Comparison of ENCODE assay signal across 1 cellular context in the genomic region with DNA sequence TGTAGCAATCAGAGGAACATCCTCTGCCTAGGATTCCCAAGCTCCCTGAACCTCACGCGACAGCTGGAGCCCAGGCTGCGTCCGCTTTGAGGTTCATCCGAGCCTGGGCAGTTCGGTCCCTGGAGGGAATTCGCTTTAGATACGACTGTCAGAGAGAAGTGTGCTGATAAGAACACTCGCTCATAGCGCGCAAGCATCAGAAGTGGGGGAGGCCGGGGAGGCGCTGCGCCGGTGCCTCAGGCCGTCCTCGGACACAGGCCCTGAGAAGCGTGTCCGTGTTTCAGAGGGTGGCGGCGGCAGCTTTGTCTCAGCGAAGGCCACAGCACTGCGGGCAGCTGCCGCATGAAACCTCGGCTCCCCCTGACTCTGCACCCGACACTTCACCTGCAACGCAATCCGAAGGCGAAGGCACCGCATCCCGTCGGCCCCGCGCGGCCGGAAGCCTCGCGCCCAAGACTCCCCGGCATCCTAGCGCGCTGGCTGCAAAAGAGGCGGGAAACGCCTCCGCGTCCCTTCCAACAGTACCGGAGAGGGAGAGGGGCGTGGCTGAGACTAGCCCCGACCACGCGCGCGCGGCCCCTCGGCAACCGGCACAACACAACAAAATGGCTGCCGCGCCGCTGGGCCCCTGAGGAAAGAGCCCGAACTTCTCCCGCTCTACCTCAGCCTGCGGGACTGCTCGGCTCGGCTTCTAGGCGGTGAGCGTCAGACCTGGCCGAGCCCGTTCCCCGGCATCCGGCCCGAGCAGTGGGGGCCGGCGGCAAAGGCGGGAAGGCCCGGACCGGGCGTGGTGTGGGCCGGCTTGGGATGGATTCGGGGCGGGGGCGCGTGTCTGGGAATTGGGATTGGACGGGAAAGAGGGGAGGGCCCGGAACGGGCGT.
TF ChIP-seq lines count a peak whose summit lies in the region.

A gene with protein sequence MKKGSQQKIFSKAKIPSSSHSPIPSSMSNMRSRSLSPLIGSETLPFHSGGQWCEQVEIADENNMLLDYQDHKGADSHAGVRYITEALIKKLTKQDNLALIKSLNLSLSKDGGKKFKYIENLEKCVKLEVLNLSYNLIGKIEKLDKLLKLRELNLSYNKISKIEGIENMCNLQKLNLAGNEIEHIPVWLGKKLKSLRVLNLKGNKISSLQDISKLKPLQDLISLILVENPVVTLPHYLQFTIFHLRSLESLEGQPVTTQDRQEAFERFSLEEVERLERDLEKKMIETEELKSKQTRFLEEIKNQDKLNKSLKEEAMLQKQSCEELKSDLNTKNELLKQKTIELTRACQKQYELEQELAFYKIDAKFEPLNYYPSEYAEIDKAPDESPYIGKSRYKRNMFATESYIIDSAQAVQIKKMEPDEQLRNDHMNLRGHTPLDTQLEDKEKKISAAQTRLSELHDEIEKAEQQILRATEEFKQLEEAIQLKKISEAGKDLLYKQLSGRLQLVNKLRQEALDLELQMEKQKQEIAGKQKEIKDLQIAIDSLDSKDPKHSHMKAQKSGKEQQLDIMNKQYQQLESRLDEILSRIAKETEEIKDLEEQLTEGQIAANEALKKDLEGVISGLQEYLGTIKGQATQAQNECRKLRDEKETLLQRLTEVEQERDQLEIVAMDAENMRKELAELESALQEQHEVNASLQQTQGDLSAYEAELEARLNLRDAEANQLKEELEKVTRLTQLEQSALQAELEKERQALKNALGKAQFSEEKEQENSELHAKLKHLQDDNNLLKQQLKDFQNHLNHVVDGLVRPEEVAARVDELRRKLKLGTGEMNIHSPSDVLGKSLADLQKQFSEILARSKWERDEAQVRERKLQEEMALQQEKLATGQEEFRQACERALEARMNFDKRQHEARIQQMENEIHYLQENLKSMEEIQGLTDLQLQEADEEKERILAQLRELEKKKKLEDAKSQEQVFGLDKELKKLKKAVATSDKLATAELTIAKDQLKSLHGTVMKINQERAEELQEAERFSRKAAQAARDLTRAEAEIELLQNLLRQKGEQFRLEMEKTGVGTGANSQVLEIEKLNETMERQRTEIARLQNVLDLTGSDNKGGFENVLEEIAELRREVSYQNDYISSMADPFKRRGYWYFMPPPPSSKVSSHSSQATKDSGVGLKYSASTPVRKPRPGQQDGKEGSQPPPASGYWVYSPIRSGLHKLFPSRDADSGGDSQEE (N-terminal part only) (plus strand): TSS at position 586 of the 881 bp plus-strand sequence. CDS start 13,372 bp downstream, outside the sequence.

TF ChIP-seq in HepG2, 621 proteins besides CTCF, POLR2A, EP300 and RAD21 (continued from another document and continues in another):
- TF ChIP-seq, protein P1, sequence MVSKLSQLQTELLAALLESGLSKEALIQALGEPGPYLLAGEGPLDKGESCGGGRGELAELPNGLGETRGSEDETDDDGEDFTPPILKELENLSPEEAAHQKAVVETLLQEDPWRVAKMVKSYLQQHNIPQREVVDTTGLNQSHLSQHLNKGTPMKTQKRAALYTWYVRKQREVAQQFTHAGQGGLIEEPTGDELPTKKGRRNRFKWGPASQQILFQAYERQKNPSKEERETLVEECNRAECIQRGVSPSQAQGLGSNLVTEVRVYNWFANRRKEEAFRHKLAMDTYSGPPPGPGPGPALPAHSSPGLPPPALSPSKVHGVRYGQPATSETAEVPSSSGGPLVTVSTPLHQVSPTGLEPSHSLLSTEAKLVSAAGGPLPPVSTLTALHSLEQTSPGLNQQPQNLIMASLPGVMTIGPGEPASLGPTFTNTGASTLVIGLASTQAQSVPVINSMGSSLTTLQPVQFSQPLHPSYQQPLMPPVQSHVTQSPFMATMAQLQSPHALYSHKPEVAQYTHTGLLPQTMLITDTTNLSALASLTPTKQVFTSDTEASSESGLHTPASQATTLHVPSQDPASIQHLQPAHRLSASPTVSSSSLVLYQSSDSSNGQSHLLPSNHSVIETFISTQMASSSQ (IDR thresholded peaks at IDR 0.05; ENCODE audit: low read depth) = no peak
- TF ChIP-seq, protein P1 (CRISPR knock-in tag; IDR thresholded peaks at IDR 0.05; ENCODE audit: borderline replicate concordance) = peak; percentile 83
- TF ChIP-seq YY1 (IDR thresholded peaks at IDR 0.05; ENCODE audit: insufficient read depth, insufficient replicate concordance, low read depth, low read length) (peak; percentile 94), ZNF850 (CRISPR knock-in tag; conservative IDR thresholded peaks at IDR 0.05) (0 out of 2 replicates have a peak, but pooled peaks have one; percentile 31), ZNF776 (CRISPR knock-in tag; IDR thresholded peaks at IDR 0.05) (peak; percentile 96), ZNF451 (CRISPR knock-in tag; IDR thresholded peaks at IDR 0.05) (peak; percentile 93), SP1 (IDR thresholded peaks at IDR 0.05) (no peak), SP1 (CRISPR knock-in tag; IDR thresholded peaks at IDR 0.05) (peak; percentile 89), ZNF644 (CRISPR knock-in tag; IDR thresholded peaks at IDR 0.05; ENCODE audit: low read depth) (no peak), POLR2AphosphoS5 (IDR thresholded peaks at IDR 0.05; ENCODE audit: low read depth, low read length) (peak; percentile 49; the same call in 1 of the 2 replicates), ZBTB20 (CRISPR knock-in tag; IDR thresholded peaks at IDR 0.05; ENCODE audit: borderline replicate concordance, low read depth) (peak; percentile 88; the same call in 1 of the 2 replicates), ZNF773 (CRISPR knock-in tag; IDR thresholded peaks at IDR 0.05; ENCODE audit: borderline replicate concordance) (peak; percentile 86; the same call in 1 of the 2 replicates), RFX5 (IDR thresholded peaks at IDR 0.05; ENCODE audit: low read depth, low read length) (no peak), KMT2A (CRISPR knock-in tag; IDR thresholded peaks at IDR 0.05) (peak; percentile 87; the same call in 1 of the 2 replicates), CBFB (CRISPR knock-in tag; IDR thresholded peaks at IDR 0.05) (peak; percentile 54; the same call in 1 of the 2 replicates), TBX2 (CRISPR knock-in tag; IDR thresholded peaks at IDR 0.05; ENCODE audit: borderline replicate concordance) (peak; percentile 96), ZNF10 (CRISPR knock-in tag; IDR thresholded peaks at IDR 0.05; ENCODE audit: borderline replicate concordance, low read depth) (no peak), FOSL2 (CRISPR knock-in tag; IDR thresholded peaks at IDR 0.05) (peak; percentile 31; the same call in 1 of the 2 replicates), HMG20B (CRISPR knock-in tag; conservative IDR thresholded peaks at IDR 0.05) (no peak), CEBPB (IDR thresholded peaks at IDR 0.05; ENCODE audit: borderline replicate concordance, low read depth, low read length) (no peak), NPAS2 (CRISPR knock-in tag; IDR thresholded peaks at IDR 0.05; ENCODE audit: borderline replicate concordance) (0 out of 2 replicates have a peak, but pooled peaks have one; percentile 15), ZNF83 (CRISPR knock-in tag; IDR thresholded peaks at IDR 0.05; ENCODE audit: borderline replicate concordance) (peak; percentile 77; the same call in 1 of the 2 replicates), HMGA1 (CRISPR knock-in tag; conservative IDR thresholded peaks at IDR 0.05) (no peak)
- TF ChIP-seq, protein P2, sequence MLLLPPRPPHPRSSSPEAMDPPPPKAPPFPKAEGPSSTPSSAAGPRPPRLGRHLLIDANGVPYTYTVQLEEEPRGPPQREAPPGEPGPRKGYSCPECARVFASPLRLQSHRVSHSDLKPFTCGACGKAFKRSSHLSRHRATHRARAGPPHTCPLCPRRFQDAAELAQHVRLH (CRISPR knock-in tag; IDR thresholded peaks at IDR 0.05; ENCODE audit: borderline replicate concordance, low read depth) = peak; percentile 72; the same call in 1 of the 2 replicates
- TF ChIP-seq, protein P3, sequence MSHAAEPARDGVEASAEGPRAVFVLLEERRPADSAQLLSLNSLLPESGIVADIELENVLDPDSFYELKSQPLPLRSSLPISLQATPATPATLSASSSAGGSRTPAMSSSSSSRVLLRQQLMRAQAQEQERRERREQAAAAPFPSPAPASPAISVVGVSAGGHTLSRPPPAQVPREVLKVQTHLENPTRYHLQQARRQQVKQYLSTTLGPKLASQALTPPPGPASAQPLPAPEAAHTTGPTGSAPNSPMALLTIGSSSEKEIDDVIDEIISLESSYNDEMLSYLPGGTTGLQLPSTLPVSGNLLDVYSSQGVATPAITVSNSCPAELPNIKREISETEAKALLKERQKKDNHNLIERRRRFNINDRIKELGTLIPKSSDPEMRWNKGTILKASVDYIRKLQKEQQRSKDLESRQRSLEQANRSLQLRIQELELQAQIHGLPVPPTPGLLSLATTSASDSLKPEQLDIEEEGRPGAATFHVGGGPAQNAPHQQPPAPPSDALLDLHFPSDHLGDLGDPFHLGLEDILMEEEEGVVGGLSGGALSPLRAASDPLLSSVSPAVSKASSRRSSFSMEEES (CRISPR knock-in tag; IDR thresholded peaks at IDR 0.05) = peak; percentile 75
- TF ChIP-seq, protein P4, sequence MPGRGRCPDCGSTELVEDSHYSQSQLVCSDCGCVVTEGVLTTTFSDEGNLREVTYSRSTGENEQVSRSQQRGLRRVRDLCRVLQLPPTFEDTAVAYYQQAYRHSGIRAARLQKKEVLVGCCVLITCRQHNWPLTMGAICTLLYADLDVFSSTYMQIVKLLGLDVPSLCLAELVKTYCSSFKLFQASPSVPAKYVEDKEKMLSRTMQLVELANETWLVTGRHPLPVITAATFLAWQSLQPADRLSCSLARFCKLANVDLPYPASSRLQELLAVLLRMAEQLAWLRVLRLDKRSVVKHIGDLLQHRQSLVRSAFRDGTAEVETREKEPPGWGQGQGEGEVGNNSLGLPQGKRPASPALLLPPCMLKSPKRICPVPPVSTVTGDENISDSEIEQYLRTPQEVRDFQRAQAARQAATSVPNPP (CRISPR knock-in tag; IDR thresholded peaks at IDR 0.05) = peak; percentile 91
- TF ChIP-seq, protein P5, sequence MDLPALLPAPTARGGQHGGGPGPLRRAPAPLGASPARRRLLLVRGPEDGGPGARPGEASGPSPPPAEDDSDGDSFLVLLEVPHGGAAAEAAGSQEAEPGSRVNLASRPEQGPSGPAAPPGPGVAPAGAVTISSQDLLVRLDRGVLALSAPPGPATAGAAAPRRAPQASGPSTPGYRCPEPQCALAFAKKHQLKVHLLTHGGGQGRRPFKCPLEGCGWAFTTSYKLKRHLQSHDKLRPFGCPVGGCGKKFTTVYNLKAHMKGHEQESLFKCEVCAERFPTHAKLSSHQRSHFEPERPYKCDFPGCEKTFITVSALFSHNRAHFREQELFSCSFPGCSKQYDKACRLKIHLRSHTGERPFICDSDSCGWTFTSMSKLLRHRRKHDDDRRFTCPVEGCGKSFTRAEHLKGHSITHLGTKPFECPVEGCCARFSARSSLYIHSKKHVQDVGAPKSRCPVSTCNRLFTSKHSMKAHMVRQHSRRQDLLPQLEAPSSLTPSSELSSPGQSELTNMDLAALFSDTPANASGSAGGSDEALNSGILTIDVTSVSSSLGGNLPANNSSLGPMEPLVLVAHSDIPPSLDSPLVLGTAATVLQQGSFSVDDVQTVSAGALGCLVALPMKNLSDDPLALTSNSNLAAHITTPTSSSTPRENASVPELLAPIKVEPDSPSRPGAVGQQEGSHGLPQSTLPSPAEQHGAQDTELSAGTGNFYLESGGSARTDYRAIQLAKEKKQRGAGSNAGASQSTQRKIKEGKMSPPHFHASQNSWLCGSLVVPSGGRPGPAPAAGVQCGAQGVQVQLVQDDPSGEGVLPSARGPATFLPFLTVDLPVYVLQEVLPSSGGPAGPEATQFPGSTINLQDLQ (CRISPR knock-in tag; IDR thresholded peaks at IDR 0.05) = peak; percentile 95
- TF ChIP-seq, protein P6, sequence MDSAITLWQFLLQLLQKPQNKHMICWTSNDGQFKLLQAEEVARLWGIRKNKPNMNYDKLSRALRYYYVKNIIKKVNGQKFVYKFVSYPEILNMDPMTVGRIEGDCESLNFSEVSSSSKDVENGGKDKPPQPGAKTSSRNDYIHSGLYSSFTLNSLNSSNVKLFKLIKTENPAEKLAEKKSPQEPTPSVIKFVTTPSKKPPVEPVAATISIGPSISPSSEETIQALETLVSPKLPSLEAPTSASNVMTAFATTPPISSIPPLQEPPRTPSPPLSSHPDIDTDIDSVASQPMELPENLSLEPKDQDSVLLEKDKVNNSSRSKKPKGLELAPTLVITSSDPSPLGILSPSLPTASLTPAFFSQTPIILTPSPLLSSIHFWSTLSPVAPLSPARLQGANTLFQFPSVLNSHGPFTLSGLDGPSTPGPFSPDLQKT (CRISPR knock-in tag; IDR thresholded peaks at IDR 0.05; ENCODE audit: borderline replicate concordance) = no peak
- TF ChIP-seq, protein P7, sequence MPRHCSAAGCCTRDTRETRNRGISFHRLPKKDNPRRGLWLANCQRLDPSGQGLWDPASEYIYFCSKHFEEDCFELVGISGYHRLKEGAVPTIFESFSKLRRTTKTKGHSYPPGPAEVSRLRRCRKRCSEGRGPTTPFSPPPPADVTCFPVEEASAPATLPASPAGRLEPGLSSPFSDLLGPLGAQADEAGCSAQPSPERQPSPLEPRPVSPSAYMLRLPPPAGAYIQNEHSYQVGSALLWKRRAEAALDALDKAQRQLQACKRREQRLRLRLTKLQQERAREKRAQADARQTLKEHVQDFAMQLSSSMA (CRISPR knock-in tag; IDR thresholded peaks at IDR 0.05) = peak; percentile 86
- TF ChIP-seq, protein P8, sequence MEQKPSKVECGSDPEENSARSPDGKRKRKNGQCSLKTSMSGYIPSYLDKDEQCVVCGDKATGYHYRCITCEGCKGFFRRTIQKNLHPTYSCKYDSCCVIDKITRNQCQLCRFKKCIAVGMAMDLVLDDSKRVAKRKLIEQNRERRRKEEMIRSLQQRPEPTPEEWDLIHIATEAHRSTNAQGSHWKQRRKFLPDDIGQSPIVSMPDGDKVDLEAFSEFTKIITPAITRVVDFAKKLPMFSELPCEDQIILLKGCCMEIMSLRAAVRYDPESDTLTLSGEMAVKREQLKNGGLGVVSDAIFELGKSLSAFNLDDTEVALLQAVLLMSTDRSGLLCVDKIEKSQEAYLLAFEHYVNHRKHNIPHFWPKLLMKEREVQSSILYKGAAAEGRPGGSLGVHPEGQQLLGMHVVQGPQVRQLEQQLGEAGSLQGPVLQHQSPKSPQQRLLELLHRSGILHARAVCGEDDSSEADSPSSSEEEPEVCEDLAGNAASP (CRISPR knock-in tag; IDR thresholded peaks at IDR 0.05; ENCODE audit: borderline replicate concordance) = peak; percentile 32; the same call in 1 of the 2 replicates
- TF ChIP-seq, protein P9, sequence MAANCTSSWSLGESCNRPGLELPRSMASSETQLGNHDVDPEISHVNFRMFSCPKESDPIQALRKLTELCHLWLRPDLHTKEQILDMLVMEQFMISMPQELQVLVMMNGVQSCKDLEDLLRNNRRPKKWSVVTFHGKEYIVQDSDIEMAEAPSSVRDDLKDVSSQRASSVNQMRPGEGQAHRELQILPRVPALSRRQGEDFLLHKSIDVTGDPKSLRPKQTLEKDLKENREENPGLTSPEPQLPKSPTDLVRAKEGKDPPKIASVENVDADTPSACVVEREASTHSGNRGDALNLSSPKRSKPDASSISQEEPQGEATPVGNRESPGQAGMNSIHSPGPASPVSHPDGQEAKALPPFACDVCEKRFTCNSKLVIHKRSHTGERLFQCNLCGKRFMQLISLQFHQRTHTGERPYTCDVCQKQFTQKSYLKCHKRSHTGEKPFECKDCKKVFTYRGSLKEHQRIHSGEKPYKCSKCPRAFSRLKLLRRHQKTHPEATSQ (CRISPR knock-in tag; IDR thresholded peaks at IDR 0.05; ENCODE audit: borderline replicate concordance) = no peak; the same call in 1 of the 2 replicates
